In genomic region chr5:179959627-179960026, GRCh38 we compare ENCODE assay signal across 23 cellular contexts.
"Had no signal": no experiment of that assay in that cellular context is flagged by ENCODE, and none has a peak within 500 bp of the region (broad histone marks: within the 10 kb centered on the region; RNA-seq: fewer than 3 reads in every experiment).

No MANE protein-coding gene starts in this region.

- H3K27me3 ChIP-seq: body of pancreas, hepatocyte, neutrophil, ovary had no signal

- H3K4me3 ChIP-seq: body of pancreas, hepatocyte, left ventricle myocardium inferior, ovary, prostate gland, thoracic aorta had no signal

- H3K4me1 ChIP-seq: left ventricle myocardium inferior, prostate gland had no signal

- FAIRE-seq: frontal cortex had no signal

- ATAC-seq: activated CD4-positive, CD25-positive, alpha-beta regulatory T cell treated with anti-CD3 and anti-CD28 coated beads, Interleukin-2, amount 50 U/mL, for 24 hours; activated naive CD8-positive, alpha-beta T cell treated with anti-CD3 and anti-CD28 coated beads, Interleukin-2, amount 50 U/mL, for 24 hours; body of pancreas; esophagus mucosa had no signal

- H3K36me3 ChIP-seq: ovary, prostate gland had no signal

- H3K27ac ChIP-seq: body of pancreas, hepatocyte, left ventricle myocardium inferior, neutrophil, ovary, prostate gland, thoracic aorta, VCaP had no signal

- DNase-seq: activated CD4-positive, alpha-beta memory T cell treated with anti-CD3 and anti-CD28 coated beads, Interleukin-2, amount 10 ng/mL, durations not matched to agents 7 days and 5 days; activated CD4-positive, alpha-beta T cell treated with anti-CD3 and anti-CD28 coated beads, Interleukin-2, amount 10 ng/mL, durations not matched to agents 24 days and 14 days; activated gamma-delta T cell; activated naive CD4-positive, alpha-beta T cell treated with anti-CD3 and anti-CD28 coated beads, Interleukin-2, amount 50 U/mL, for 16 hours; activated naive CD8-positive, alpha-beta T cell treated with anti-CD3 and anti-CD28 coated beads, Interleukin-2, amount 50 U/mL, for 24 hours; anterior cingulate cortex; effector memory CD4-positive, alpha-beta T cell; glutamatergic neuron; immature natural killer cell; left ventricle myocardium inferior; ovary; stimulated activated CD4-positive, alpha-beta T cell treated with anti-CD3 and anti-CD28 coated beads, Interleukin-4, amount 100 ng/mL, for 24 hours; stimulated activated naive CD4-positive, alpha-beta T cell treated with Interleukin-2 at 50 U/mL for 16 hours; T-helper 2 cell had no signal

- H3K9me3 ChIP-seq: body of pancreas, left ventricle myocardium inferior, neutrophil, ovary, prostate gland, thoracic aorta had no signal
